Comparison of ENCODE assay signal across 26 cellular contexts in genomic region chr14:21520718-21521117, GRCh38. TPM values are rescaled to one million over a fixed set of nuclear protein-coding genes. Genes with fewer than 3 reads are reported as not detected.
DNase-seq lines count a peak whose midpoint lies in the region; ATAC-seq and TF ChIP-seq lines count a peak whose summit lies in the region.
"Had no signal": no experiment of that assay in that cellular context is flagged by ENCODE, and none has a peak within 500 bp of the region (broad histone marks: within the 10 kb centered on the region; RNA-seq: fewer than 3 reads in every experiment).

No MANE protein-coding gene starts in this region.

- no peaks in the 10 kb centered on the region for H3K9me3 ChIP-seq in neural progenitor cell (ENCODE audit: low read depth)

- no peaks in the 10 kb centered on the region for H4K20me1 ChIP-seq in KMS-11 (ENCODE audit: insufficient read depth)
- peaks cover 74% of the 10 kb centered on the region for H4K20me1 ChIP-seq in neural progenitor cell (ENCODE audit: low read depth)

- H3K4me2 ChIP-seq in KMS-11 (peak overlapping the region; percentile 33; the same call in 1 of the 2 replicates), neural progenitor cell (peak overlapping the region; percentile 92)
- H3K4me2 ChIP-seq: PC-9 had no signal

- peaks cover 3% of the 10 kb centered on the region for H3K9me3 Mint-ChIP-seq in neural progenitor cell
- H3K9me3 Mint-ChIP-seq: CD8-positive, alpha-beta memory T cell had no signal

- no peak for ATAC-seq in activated CD4-positive, CD25-positive, alpha-beta regulatory T cell treated with anti-CD3 and anti-CD28 coated beads, Interleukin-2, amount 50 U/mL, for 24 hours
- ATAC-seq in GM21360 (IDR thresholded peaks at IDR 0.05; ENCODE audit: unreplicated experiment), result no peak

- H3K27me3 ChIP-seq in KMS-11 (ENCODE audit: insufficient read depth, low read depth) (no peaks in the 10 kb centered on the region), brain microvascular endothelial cell (replicated peaks) (no peaks in the 10 kb centered on the region), neural progenitor cell (no peaks in the 10 kb centered on the region)

- in situ Hi-C loops in brain microvascular endothelial cell (cut with HindIII; ENCODE audit: low pct_ligation_motif_present, low sequenced_read_pairs), result no loop called here

- TF ChIP-seq CTCF in KMS-11 (conservative IDR thresholded peaks at IDR 0.05; ENCODE audit: low read depth, low read length) (no peak), brain microvascular endothelial cell (IDR thresholded peaks at IDR 0.05; ENCODE audit: low read depth, low read length, missing control alignments) (no peak), neural progenitor cell (IDR thresholded peaks at IDR 0.05) (no peak)

- H3K36me3 ChIP-seq in KMS-11 (ENCODE audit: insufficient read depth), result no peaks in the 10 kb centered on the region
- H3K36me3 ChIP-seq in brain microvascular endothelial cell (replicated peaks), result no peaks in the 10 kb centered on the region
- peaks cover 23% of the 10 kb centered on the region for H3K36me3 ChIP-seq in neural progenitor cell

- DNase-seq in NCI-H1694 treated with DMSO at 0.1 percent for 48 hours (lab: John Stamatoyannopoulos, UW), result peak; percentile 53
- DNase-seq in NCI-H1694 (lab: John Stamatoyannopoulos, UW), result no peak
- no peak for DNase-seq in brain microvascular endothelial cell
- DNase-seq in neural progenitor cell (ENCODE audit: low spot score), result no peak
- DNase-seq in stimulated activated naive CD4-positive, alpha-beta T cell (lab: John Stamatoyannopoulos, UW), result no peak
- DNase-seq: AML-193; Calu3; CD8-positive, alpha-beta memory T cell; GF-D8; GOT3; Karpas-422; NCI-H187 treated with DMSO at 0.1 percent for 48 hours; NCI-H2107; NCI-H2227 treated with DMSO at 0.1 percent for 48 hours; NCI-H510A; NCI-H748 treated with DMSO at 0.1 percent for 48 hours; PC-9; RPMI8226; SHP77 had no signal

- H3K4me1 Mint-ChIP-seq in neural progenitor cell, result peaks cover 52% of the 10 kb centered on the region

- no peak overlapping the region for H3K27ac Mint-ChIP-seq in neural progenitor cell
- H3K27ac Mint-ChIP-seq: CD8-positive, alpha-beta memory T cell had no signal

- H3K27me3 Mint-ChIP-seq in neural progenitor cell (ENCODE audit: insufficient read depth, low read depth), result peaks cover 12% of the 10 kb centered on the region

- H3K4me3 Mint-ChIP-seq in neural progenitor cell, result peak overlapping the region; percentile 24

- H3K4me3 ChIP-seq in KMS-11 (IDR thresholded peaks at IDR 0.05; ENCODE audit: insufficient read depth, low read depth, low read length), result no peak overlapping the region
- no peak overlapping the region for H3K4me3 ChIP-seq in brain microvascular endothelial cell (ENCODE audit: low read depth, low read length)
- no peak overlapping the region for H3K4me3 ChIP-seq in neural progenitor cell
- H3K4me3 ChIP-seq: PC-9 had no signal

- H3K27ac ChIP-seq in KMS-11, result no peak overlapping the region
- peak overlapping the region; percentile 55 for H3K27ac ChIP-seq in brain microvascular endothelial cell
- peak overlapping the region; percentile 76 for H3K27ac ChIP-seq in neural progenitor cell
- H3K27ac ChIP-seq: 22Rv1, PC-9 had no signal

- no peak overlapping the region for H3K9ac ChIP-seq in KMS-11
- no peak overlapping the region for H3K9ac ChIP-seq in neural progenitor cell

- H3K36me3 Mint-ChIP-seq in neural progenitor cell, result peaks cover 49% of the 10 kb centered on the region

- H2AFZ ChIP-seq in KMS-11 (ENCODE audit: low read depth) (no peak overlapping the region), neural progenitor cell (replicated peaks) (no peak overlapping the region)
- H2AFZ ChIP-seq: PC-9 had no signal

- H3K4me1 ChIP-seq in KMS-11 (ENCODE audit: low read depth, poor library complexity, severe bottlenecking), result peaks cover 9% of the 10 kb centered on the region
- peaks cover 73% of the 10 kb centered on the region for H3K4me1 ChIP-seq in neural progenitor cell

- H3K79me2 ChIP-seq in KMS-11 (ENCODE audit: insufficient read depth, low read depth) (no peaks in the 10 kb centered on the region), neural progenitor cell (ENCODE audit: low read depth) (peaks cover 67% of the 10 kb centered on the region)

- peaks cover 83% of the 10 kb centered on the region for H3F3A ChIP-seq in neural progenitor cell (ENCODE audit: low read depth)

RNA-seq across cellular contexts. Expression of gene SALL2, which starts 5.4 kb away (rescaled TPM):
- 263 and 394 TPM in 2 replicates for total RNA-seq in neural progenitor cell (ENCODE audit: low replicate concordance)

RNA-seq across cellular contexts. Expression of gene METTL3, which starts 9.6 kb away (rescaled TPM):
- total RNA-seq in neural progenitor cell (ENCODE audit: low replicate concordance), result 99.5 and 108 TPM in 2 replicates

RNA-seq across cellular contexts. Expression of gene TOX4, which starts 43.7 kb away (rescaled TPM):
- 34.2 and 35.7 TPM in 2 replicates for total RNA-seq in neural progenitor cell (ENCODE audit: low replicate concordance)

RNA-seq across cellular contexts. Expression of gene RAB2B, which starts 44.0 kb away (rescaled TPM):
- total RNA-seq in neural progenitor cell (ENCODE audit: low replicate concordance), result 38.5 and 54.2 TPM in 2 replicates

RNA-seq across cellular contexts. Expression of gene OR10G3, which starts 59.2 kb away (rescaled TPM):
- not detected in 2 replicates for total RNA-seq in neural progenitor cell (ENCODE audit: low replicate concordance)
- total RNA-seq: Calu3; CD8-positive, alpha-beta memory T cell; HT1080; IMR-90; M059J; PC-9 had no signal
